ENCODE assay signal across 2 cellular contexts in genomic region chr3:48411606-48412374, GRCh38.
TF ChIP-seq lines count a peak whose summit lies in the region.

No MANE protein-coding gene starts in this region.

TF ChIP-seq in SK-N-SH, 30 proteins besides CTCF, POLR2A, EP300 and RAD21:
- TF ChIP-seq NRF1 (IDR thresholded peaks at IDR 0.05; ENCODE audit: low read depth, low read length) (no peak), USF1 (IDR thresholded peaks at IDR 0.05; ENCODE audit: borderline replicate concordance, low read depth) (no peak), FOXM1 (IDR thresholded peaks at IDR 0.05; ENCODE audit: low read depth) (no peak), GATA2 (CRISPR knock-in tag; IDR thresholded peaks at IDR 0.05) (no peak), PBX3 (IDR thresholded peaks at IDR 0.05) (no peak), EZH2phosphoT487 (IDR thresholded peaks at IDR 0.05; ENCODE audit: borderline replicate concordance, low read depth) (no peak), YY1 (IDR thresholded peaks at IDR 0.05; ENCODE audit: low read depth) (no peak), TCF12 (IDR thresholded peaks at IDR 0.05) (no peak), CHD2 (IDR thresholded peaks at IDR 0.05; ENCODE audit: low read length, partially characterized antibody) (no peak), RXRA (IDR thresholded peaks at IDR 0.05; ENCODE audit: borderline replicate concordance, low read depth) (no peak), SIN3A (IDR thresholded peaks at IDR 0.05; ENCODE audit: borderline replicate concordance, low read depth, low read length) (no peak), ZBTB33 (IDR thresholded peaks at IDR 0.05; ENCODE audit: borderline replicate concordance, low read depth) (no peak), POLR2AphosphoS5 (IDR thresholded peaks at IDR 0.05; ENCODE audit: low read depth, low read length) (no peak), FOSL2 (IDR thresholded peaks at IDR 0.05; ENCODE audit: borderline replicate concordance, low read depth) (no peak), JUND (IDR thresholded peaks at IDR 0.05) (no peak), ELF1 (IDR thresholded peaks at IDR 0.05) (no peak), IRF3 (IDR thresholded peaks at IDR 0.05; ENCODE audit: low read depth, low read length) (no peak), RFX5 (IDR thresholded peaks at IDR 0.05; ENCODE audit: low read length) (no peak), FOXJ3 (CRISPR knock-in tag; IDR thresholded peaks at IDR 0.05) (no peak)

TF ChIP-seq in SK-N-SH treated with all-trans-retinoic acid at 6 μM for 48 hours, 23 proteins besides CTCF, POLR2A, EP300 and RAD21:
- TF ChIP-seq BACH2 (CRISPR knock-in tag; IDR thresholded peaks at IDR 0.05; ENCODE audit: borderline replicate concordance) (no peak), TOX (CRISPR knock-in tag; IDR thresholded peaks at IDR 0.05; ENCODE audit: borderline replicate concordance) (no peak), ZNF70 (CRISPR knock-in tag; IDR thresholded peaks at IDR 0.05) (no peak), ARNTL (CRISPR knock-in tag; IDR thresholded peaks at IDR 0.05; ENCODE audit: borderline replicate concordance, low read depth) (no peak), RARB (CRISPR knock-in tag; IDR thresholded peaks at IDR 0.05) (no peak), CSDC2 (CRISPR knock-in tag; IDR thresholded peaks at IDR 0.05) (no peak), ZC3H10 (CRISPR knock-in tag; IDR thresholded peaks at IDR 0.05) (no peak), ISL1 (CRISPR knock-in tag; IDR thresholded peaks at IDR 0.05) (no peak), GLIS3 (CRISPR knock-in tag; IDR thresholded peaks at IDR 0.05) (no peak), TCF4 (CRISPR knock-in tag; IDR thresholded peaks at IDR 0.05; ENCODE audit: borderline replicate concordance) (no peak), PPARA (CRISPR knock-in tag; IDR thresholded peaks at IDR 0.05; ENCODE audit: borderline replicate concordance) (no peak), ZNF8 (CRISPR knock-in tag; IDR thresholded peaks at IDR 0.05) (no peak), POU6F1 (CRISPR knock-in tag; IDR thresholded peaks at IDR 0.05; ENCODE audit: borderline replicate concordance, low read depth) (no peak), ZFP3 (CRISPR knock-in tag; IDR thresholded peaks at IDR 0.05) (no peak), ESRRG (CRISPR knock-in tag; IDR thresholded peaks at IDR 0.05) (no peak), CREB5 (CRISPR knock-in tag; IDR thresholded peaks at IDR 0.05; ENCODE audit: low read depth) (no peak), ZFP30 (CRISPR knock-in tag; IDR thresholded peaks at IDR 0.05) (no peak), PATZ1 (CRISPR knock-in tag; IDR thresholded peaks at IDR 0.05; ENCODE audit: borderline replicate concordance) (no peak), ZNF565 (CRISPR knock-in tag; conservative IDR thresholded peaks at IDR 0.05; ENCODE audit: low read depth) (no peak)
